9 cellular contexts compared by ENCODE assay signal in the genomic region with DNA sequence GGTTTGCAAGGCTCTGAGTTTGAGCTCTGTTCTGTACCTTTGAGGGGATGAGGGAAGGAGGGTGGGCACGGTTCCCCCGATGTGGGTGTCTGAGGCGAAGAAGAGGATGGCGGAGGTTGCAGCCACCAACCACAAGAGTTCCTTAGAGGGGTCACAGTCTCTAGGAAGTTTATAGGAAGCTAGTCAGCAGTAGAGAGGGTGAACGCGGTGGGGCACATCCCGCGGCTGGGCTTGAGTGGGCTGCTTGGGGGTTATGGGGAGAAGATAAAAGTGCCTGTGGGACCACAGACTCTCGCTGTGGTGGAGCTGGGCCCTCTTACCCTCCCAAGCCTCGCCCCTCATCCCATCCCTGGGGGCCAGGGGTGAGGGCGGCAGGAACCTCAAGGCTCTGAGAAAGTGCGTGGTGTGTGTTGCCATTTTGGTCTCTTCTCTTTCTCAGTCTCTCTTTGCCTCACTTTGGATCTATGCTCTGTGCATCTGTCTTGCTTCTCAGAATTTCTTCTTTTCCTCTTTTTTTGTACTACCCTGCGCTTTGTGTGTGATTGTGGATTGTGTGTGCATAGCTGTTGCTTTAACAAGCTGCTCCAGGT. TPM values are rescaled to one million over a fixed set of nuclear protein-coding genes. Genes with fewer than 3 reads are reported as not detected.
DNase-seq lines count a peak whose midpoint lies in the region; ATAC-seq and TF ChIP-seq lines count a peak whose summit lies in the region.
"Had no signal": no experiment of that assay in that cellular context is flagged by ENCODE, and none has a peak within 500 bp of the region (broad histone marks: within the 10 kb centered on the region; RNA-seq: fewer than 3 reads in every experiment).

No MANE protein-coding gene starts in this region.

- H3K9me1 ChIP-seq in IMR-90 (ENCODE audit: insufficient read depth, low read length): peaks cover 8% of the 10 kb centered on the region; the same call in 1 of the 2 replicates

- peaks cover 50% of the 10 kb centered on the region for H3K4me1 Mint-ChIP-seq in activated CD8-positive, alpha-beta T cell treated with anti-CD3 and anti-CD28 coated beads for 36 hours (ENCODE audit: low read depth)
- peaks cover 25 to 29% of the 10 kb centered on the region in 2 donors for H3K4me1 Mint-ChIP-seq in stimulated activated naive B cell treated with anti-CD40 and anti-IgM and Interleukin-4, amounts not matched to agents 10 μg/mL and 1 μg/mL and 100 μg/mL, for 72 hours

- CTCF ChIA-PET in IMR-90 (lab: Yijun Ruan, JAX): interaction anchor here (1.4 kb wide), 1 partner anchor 39 kb away, joined by 6 read pairs; the partner anchor contains the start of gene MLF2
- CTCF ChIA-PET in activated CD8-positive, alpha-beta T cell treated with anti-CD3 and anti-CD28 coated beads for 36 hours (lab: Charles Lee): interaction anchor here (1.2 to 3.2 kb wide), 14 partner anchors 10 to 68 kb away, joined by 3 to 17 read pairs (median 4); partner anchors contain the start of genes COPS7A, GPR162, LAG3 and MLF2

- H3K4me3 ChIP-seq in IMR-90 (ENCODE audit: insufficient read depth, low read depth, low read length) (no peak overlapping the region), left lung (peak overlapping the region in 1 of 2 donors; percentile 36)

- H3K4me2 ChIP-seq in IMR-90 (ENCODE audit: low read depth, low read length): peak overlapping the region; percentile 44

- no peak overlapping the region for H2AK9ac ChIP-seq in IMR-90 (replicated peaks; ENCODE audit: low read depth, low read length, poor library complexity)

- H4K20me1 ChIP-seq in IMR-90 (ENCODE audit: insufficient read depth, low read length): no peaks in the 10 kb centered on the region

- H3K27me3 Mint-ChIP-seq in activated CD8-positive, alpha-beta T cell treated with anti-CD3 and anti-CD28 coated beads for 36 hours: peaks cover 14% of the 10 kb centered on the region
- H3K27me3 Mint-ChIP-seq in stimulated activated naive B cell treated with anti-CD40 and anti-IgM and Interleukin-4, amounts not matched to agents 10 μg/mL and 1 μg/mL and 100 μg/mL, for 72 hours: peaks cover 35 to 41% of the 10 kb centered on the region in 2 donors

- H3K23ac ChIP-seq in IMR-90 (ENCODE audit: low read depth, low read length): peak overlapping the region; percentile 1; the same call in 1 of the 2 replicates

- TF ChIP-seq CTCF in IMR-90 (conservative IDR thresholded peaks at IDR 0.05; ENCODE audit: low read depth, low read length) (no peak), left lung (IDR thresholded peaks at IDR 0.05) (no peak)
- no peak for TF ChIP-seq CTCF in activated CD8-positive, alpha-beta T cell treated with anti-CD3 and anti-CD28 coated beads for 36 hours (IDR thresholded peaks at IDR 0.05)

- H2BK5ac ChIP-seq in IMR-90 (ENCODE audit: low read depth, low read length, poor library complexity, severe bottlenecking): no peak overlapping the region

- H3K36me3 ChIP-seq in IMR-90 (ENCODE audit: control insufficient read depth, insufficient read depth, low read length) (0 out of 2 replicates have a peak, but pooled peaks cover 2% of the 10 kb centered on the region), left lung (no peaks in the 10 kb centered on the region)

- WGBS in IMR-90 (ENCODE audit: extremely low coverage in 2 of 2, insufficient read length in 1 of 2), 2 experiments: 96% methylated on average over 5 of the region's 13 CpGs; no CpG with 5 or more reads in 1 of the 2 experiments

- TF ChIP-seq RAD21 in IMR-90 (IDR thresholded peaks at IDR 0.05; ENCODE audit: low read length): no peak

- no peak for DNase-seq in IMR-90
- peak; percentile 45 for DNase-seq in activated CD8-positive, alpha-beta T cell treated with anti-CD3 and anti-CD28 coated beads for 36 hours
- no peak for DNase-seq in left lung
- no peak for DNase-seq in stimulated activated naive B cell treated with anti-CD40 and anti-IgM and Interleukin-4, amounts not matched to agents 10 μg/mL and 1 μg/mL and 100 μg/mL, for 72 hours
- no peak for DNase-seq in NCI-H526 (lab: John Stamatoyannopoulos, UW)
- DNase-seq in retina: no peak
- no peak for DNase-seq in dermis blood vessel endothelial cell
- no peak for DNase-seq in LoVo (ENCODE audit: low spot score)
- DNase-seq: NK-92 treated with Interleukin-12 subunit alpha and Interleukin-12 subunit beta, amount 100 ng/mL, for 24 hours had no signal

- H2AK5ac ChIP-seq in IMR-90 (ENCODE audit: low read depth, low read length): no peak overlapping the region

- peaks cover 0 to 14% of the 10 kb centered on the region in 2 experiments; a peak in 2 of 4 replicates for H3K79me1 ChIP-seq in IMR-90 (ENCODE audit: low read depth in 1 of 2, low read length in 2 of 2)

- BruUV-seq in IMR-90 (replicated peaks; lab: Mats Ljungman, UMichigan): no TSS peak

- H3K56ac ChIP-seq in IMR-90 (ENCODE audit: extremely low read depth, insufficient read depth, low read length): no peak overlapping the region

- H3K9me3 Mint-ChIP-seq in activated CD8-positive, alpha-beta T cell treated with anti-CD3 and anti-CD28 coated beads for 36 hours: no peaks in the 10 kb centered on the region
- no peaks in the 10 kb centered on the region for H3K9me3 Mint-ChIP-seq in stimulated activated naive B cell treated with anti-CD40 and anti-IgM and Interleukin-4, amounts not matched to agents 10 μg/mL and 1 μg/mL and 100 μg/mL, for 72 hours

- H3K27me3 ChIP-seq in IMR-90 (ENCODE audit: control insufficient read depth, insufficient read depth, low read length) (no peaks in the 10 kb centered on the region), left lung (no peaks in the 10 kb centered on the region)

- H3K36me3 Mint-ChIP-seq in activated CD8-positive, alpha-beta T cell treated with anti-CD3 and anti-CD28 coated beads for 36 hours (ENCODE audit: low read depth): peaks cover 3% of the 10 kb centered on the region
- H3K36me3 Mint-ChIP-seq in stimulated activated naive B cell treated with anti-CD40 and anti-IgM and Interleukin-4, amounts not matched to agents 10 μg/mL and 1 μg/mL and 100 μg/mL, for 72 hours: no peaks in the 10 kb centered on the region

- ATAC-seq in IMR-90 (ENCODE audit: low read depth) (no peak), left lung (no peak)
- ATAC-seq in activated CD8-positive, alpha-beta T cell treated with anti-CD3 and anti-CD28 coated beads for 36 hours: peak; percentile 20
- ATAC-seq in stimulated activated naive B cell treated with anti-CD40 and anti-IgM and Interleukin-4, amounts not matched to agents 10 μg/mL and 1 μg/mL and 100 μg/mL, for 72 hours (replicated peaks): peak; percentile 61 to 74

- 0 out of 2 replicates have a peak overlapping the region, but pooled peaks have one; percentile 32 for H4K91ac ChIP-seq in IMR-90 (ENCODE audit: insufficient read depth, low read depth, low read length)

- in situ Hi-C loops in IMR-90 (cut with MboI; ENCODE audit: low sequenced_read_pairs): no loop called here

- 0 out of 2 replicates have a peak overlapping the region, but pooled peaks have one; percentile 51 for H2BK120ac ChIP-seq in IMR-90 (ENCODE audit: low read depth, low read length)

- H4K8ac ChIP-seq in IMR-90 (ENCODE audit: low read depth in 2 of 2, low read length in 2 of 2): peak overlapping the region; percentile 59 to 86

- H3K4ac ChIP-seq in IMR-90 (ENCODE audit: low read depth, low read length): peak overlapping the region; percentile 64

- peak overlapping the region; percentile 3 for H3K9ac ChIP-seq in IMR-90 (ENCODE audit: low read depth, low read length)

- no peak overlapping the region for H2BK20ac ChIP-seq in IMR-90 (ENCODE audit: low read depth, low read length)

- peak overlapping the region; percentile 51; the same call in 1 of the 2 replicates for H3K14ac ChIP-seq in IMR-90 (replicated peaks; ENCODE audit: low read depth, low read length)

- peak overlapping the region; percentile 27 for H4K5ac ChIP-seq in IMR-90 (ENCODE audit: low read depth, low read length)

- peak overlapping the region; percentile 9; the same call in 1 of the 2 replicates for H3K18ac ChIP-seq in IMR-90 (ENCODE audit: low read depth, low read length)

- H3K4me3 Mint-ChIP-seq in activated CD8-positive, alpha-beta T cell treated with anti-CD3 and anti-CD28 coated beads for 36 hours: peak overlapping the region; percentile 33
- peak overlapping the region; percentile 15 to 70 for H3K4me3 Mint-ChIP-seq in stimulated activated naive B cell treated with anti-CD40 and anti-IgM and Interleukin-4, amounts not matched to agents 10 μg/mL and 1 μg/mL and 100 μg/mL, for 72 hours

- peaks cover 21% of the 10 kb centered on the region for H3K4me1 ChIP-seq in IMR-90 (ENCODE audit: control insufficient read depth, insufficient read depth, low read length)
- peaks cover 7 to 54% of the 10 kb centered on the region in 2 donors for H3K4me1 ChIP-seq in left lung

- no peak for TF ChIP-seq POLR2A in IMR-90 (IDR thresholded peaks at IDR 0.05; ENCODE audit: low read depth, low read length)

- no peaks in the 10 kb centered on the region for H3K9me3 ChIP-seq in IMR-90 (ENCODE audit: control insufficient read depth, insufficient read depth, low read length)
- H3K9me3 ChIP-seq in left lung: no peaks in the 10 kb centered on the region

- peak overlapping the region; percentile 14 for H3K27ac Mint-ChIP-seq in activated CD8-positive, alpha-beta T cell treated with anti-CD3 and anti-CD28 coated beads for 36 hours
- peak overlapping the region; percentile 84 for H3K27ac Mint-ChIP-seq in stimulated activated naive B cell treated with anti-CD40 and anti-IgM and Interleukin-4, amounts not matched to agents 10 μg/mL and 1 μg/mL and 100 μg/mL, for 72 hours

- no peak overlapping the region for H2BK15ac ChIP-seq in IMR-90 (ENCODE audit: low read depth, low read length)

- H3K27ac ChIP-seq in IMR-90 (ENCODE audit: insufficient read depth, low read length) (no peak overlapping the region; the same call in 1 of the 2 replicates), left lung (peak overlapping the region; percentile 48 to 80)

- peak overlapping the region; percentile 89 for H2AFZ ChIP-seq in IMR-90 (replicated peaks; ENCODE audit: low read length, poor library complexity)

- dilution Hi-C loops in IMR-90 (cut with HindIII; ENCODE audit: low sequenced_read_pairs, unreplicated experiment): no loop called here

- POLR2A ChIA-PET in IMR-90 (lab: Charles Lee; ENCODE audit: unreplicated experiment): no interaction called here
- POLR2A ChIA-PET in activated CD8-positive, alpha-beta T cell treated with anti-CD3 and anti-CD28 coated beads for 36 hours (lab: Charles Lee): interaction anchor here (0.6 to 1.8 kb wide), 6 partner anchors 11 to 42 kb away, joined by 3 to 7 read pairs (median 4); partner anchors contain the start of gene MLF2

- intact Hi-C loops in IMR-90 (cut with micrococcal nuclease): no loop called here
- intact Hi-C loops in activated CD8-positive, alpha-beta T cell treated with anti-CD3 and anti-CD28 coated beads for 36 hours (cut with micrococcal nuclease): no loop called here
- intact Hi-C loops in left lung (cut with DNase I): no loop called here

RNA-seq across cellular contexts. Expression of gene CD4, which starts 2.7 kb away (rescaled TPM):
- total RNA-seq in IMR-90 (2012; rRNA removed) (4.2 and 5.7 TPM in 2 replicates), left lung (10 to 100 TPM; 64.5 to 96.2 TPM), dermis blood vessel endothelial cell (not detected in 2 replicates)
- polyA plus RNA-seq in IMR-90 (2012; rRNA removed): 15.0 and 15.7 TPM in 2 replicates
- polyA plus RNA-seq in IMR-90 (2012; cell fraction: cytosol; rRNA removed): 11.0 and 13.1 TPM in 2 replicates
- polyA plus RNA-seq in IMR-90 (2012; cell fraction: nucleus; rRNA removed; ENCODE audit: low replicate concordance): 10.0 and 11.9 TPM in 2 replicates
- total RNA-seq in activated CD8-positive, alpha-beta T cell treated with anti-CD3 and anti-CD28 coated beads for 36 hours: 10 to 100 TPM; 11.1 to 14.1 TPM

RNA-seq across cellular contexts. Expression of gene LAG3, which starts 19.7 kb away (rescaled TPM):
- not detected in 2 replicates for total RNA-seq in IMR-90 (2012; rRNA removed)
- 0.41 and 0.66 TPM in 2 replicates for polyA plus RNA-seq in IMR-90 (2012; rRNA removed)
- polyA plus RNA-seq in IMR-90 (2012; cell fraction: cytosol; rRNA removed): 0.05 and 0.09 TPM in 2 replicates
- polyA plus RNA-seq in IMR-90 (2012; cell fraction: nucleus; rRNA removed; ENCODE audit: low replicate concordance): 4.4 and 9.6 TPM in 2 replicates
- total RNA-seq in activated CD8-positive, alpha-beta T cell treated with anti-CD3 and anti-CD28 coated beads for 36 hours: 100 to 1,000 TPM; 264 to 268 TPM
- 1 to 10 TPM in 1 of 2 donors, under 1 TPM in 1; 0.79 to 2.4 TPM for total RNA-seq in left lung
- under 0.01 and 0.05 TPM in 2 replicates for total RNA-seq in dermis blood vessel endothelial cell

RNA-seq across cellular contexts. Expression of gene PTMS, which starts 25.9 kb away (rescaled TPM):
- total RNA-seq in IMR-90 (2012; rRNA removed) (11.4 and 17.2 TPM in 2 replicates), left lung (100 to 1,000 TPM; 276 to 322 TPM), dermis blood vessel endothelial cell (65.5 and 130 TPM in 2 replicates)
- 275 and 288 TPM in 2 replicates for polyA plus RNA-seq in IMR-90 (2012; rRNA removed)
- 442 and 548 TPM in 2 replicates for polyA plus RNA-seq in IMR-90 (2012; cell fraction: cytosol; rRNA removed)
- polyA plus RNA-seq in IMR-90 (2012; cell fraction: nucleus; rRNA removed; ENCODE audit: low replicate concordance): 174 and 202 TPM in 2 replicates
- 10 to 100 TPM; 78.6 TPM for total RNA-seq in activated CD8-positive, alpha-beta T cell treated with anti-CD3 and anti-CD28 coated beads for 36 hours

RNA-seq across cellular contexts. Expression of gene GPR162, which starts 29.6 kb away (rescaled TPM):
- 1.7 and 2.9 TPM in 2 replicates for total RNA-seq in IMR-90 (2012; rRNA removed)
- 6.0 and 7.8 TPM in 2 replicates for polyA plus RNA-seq in IMR-90 (2012; rRNA removed)
- 3.7 and 7.0 TPM in 2 replicates for polyA plus RNA-seq in IMR-90 (2012; cell fraction: cytosol; rRNA removed)
- 19.9 and 32.8 TPM in 2 replicates for polyA plus RNA-seq in IMR-90 (2012; cell fraction: nucleus; rRNA removed; ENCODE audit: low replicate concordance)
- 1 to 10 TPM; 2.0 to 2.1 TPM for total RNA-seq in activated CD8-positive, alpha-beta T cell treated with anti-CD3 and anti-CD28 coated beads for 36 hours
- 10 to 100 TPM; 12.7 to 13.7 TPM for total RNA-seq in left lung
- 0.93 and 1.9 TPM in 2 replicates for total RNA-seq in dermis blood vessel endothelial cell

RNA-seq across cellular contexts. Expression of gene P3H3, which starts 36.2 kb away (rescaled TPM):
- total RNA-seq in IMR-90 (2012; rRNA removed): 25.8 and 27.8 TPM in 2 replicates
- polyA plus RNA-seq in IMR-90 (2012; rRNA removed): 83.9 and 90.5 TPM in 2 replicates
- polyA plus RNA-seq in IMR-90 (2012; cell fraction: cytosol; rRNA removed): 129 and 303 TPM in 2 replicates
- polyA plus RNA-seq in IMR-90 (2012; cell fraction: nucleus; rRNA removed; ENCODE audit: low replicate concordance): 113 and 257 TPM in 2 replicates
- total RNA-seq in activated CD8-positive, alpha-beta T cell treated with anti-CD3 and anti-CD28 coated beads for 36 hours: 1 to 10 TPM; 2.1 to 2.3 TPM
- 10 to 100 TPM; 18.2 to 33.6 TPM for total RNA-seq in left lung
- 18.8 and 22.1 TPM in 2 replicates for total RNA-seq in dermis blood vessel endothelial cell

Comparison
In these comparisons a context has a peak if more than half of its experiments do, and no peak if none do; other contexts are left out.
1. ATAC-seq: peak in activated CD8-positive, alpha-beta T cell treated with anti-CD3 and anti-CD28 coated beads for 36 hours (single experiment) and stimulated activated naive B cell treated with anti-CD40 and anti-IgM and Interleukin-4, amounts not matched to agents 10 μg/mL and 1 μg/mL and 100 μg/mL, for 72 hours (2 of 2); none in IMR-90 (single experiment) and left lung (single experiment).
2. RNA of gene LAG3, which starts 19.7 kb away (total RNA-seq): 264 to 268 TPM in activated CD8-positive, alpha-beta T cell treated with anti-CD3 and anti-CD28 coated beads for 36 hours; 0.79 to 2.4 TPM in left lung, not detected in IMR-90 and under 0.01 to 0.05 TPM in dermis blood vessel endothelial cell; every median in the first group is over 10 times any median in the second.